Comparison of ENCODE assay signal across 9 cellular contexts in genomic region chr22:26590525-26590858, GRCh38. TPM values are rescaled to one million over a fixed set of nuclear protein-coding genes. Genes with fewer than 3 reads are reported as not detected.
DNase-seq lines count a peak whose midpoint lies in the region; ATAC-seq, FAIRE-seq and TF ChIP-seq lines count a peak whose summit lies in the region.
"Had no signal": no experiment of that assay in that cellular context is flagged by ENCODE, and none has a peak within 500 bp of the region (broad histone marks: within the 10 kb centered on the region; RNA-seq: fewer than 3 reads in every experiment).

No MANE protein-coding gene starts in this region.

- TF ChIP-seq CTCF in GM23338 (conservative IDR thresholded peaks at IDR 0.05; ENCODE audit: low read depth in 2 of 2) (no peak), fibroblast of villous mesenchyme (IDR thresholded peaks at IDR 0.05; ENCODE audit: insufficient read depth, low read depth, low read length) (no peak)

- no peak overlapping the region for H3K27ac ChIP-seq in GM23338 (ENCODE audit: low read depth)

- DNase-seq in GM23338 (ENCODE audit: low spot score) (no peak), T-helper 17 cell (no peak), fibroblast of villous mesenchyme (ENCODE audit: low read depth) (no peak), putamen (ENCODE audit: low spot score) (peak; percentile 15), H54 (ENCODE audit: insufficient read length, low spot score) (no peak), activated gamma-delta T cell treated with Interleukin-2 at 50 U/mL for 16 hours (no peak)

- no peaks in the 10 kb centered on the region for H3K9me3 ChIP-seq in T-helper 17 cell (ENCODE audit: control insufficient read depth, low read length, poor library complexity, severe bottlenecking)

- H3K27ac Mint-ChIP-seq in GM23338 (no peak overlapping the region), T-helper 17 cell (peak overlapping the region; percentile 81)

- peaks cover 42% of the 10 kb centered on the region for H3K79me2 ChIP-seq in GM23338 (replicated peaks; ENCODE audit: insufficient read depth)

- H4K20me1 ChIP-seq in GM23338 (replicated peaks; ENCODE audit: insufficient read depth), result peaks cover 29% of the 10 kb centered on the region

- H3K4me3 Mint-ChIP-seq in GM23338 (peak overlapping the region; percentile 76), T-helper 17 cell (peak overlapping the region; percentile 94)

- H3K4me3 ChIP-seq in GM23338 (peak overlapping the region; percentile 94), fibroblast of villous mesenchyme (ENCODE audit: low read depth, low read length) (peak overlapping the region; percentile 57)

- peaks cover 35% of the 10 kb centered on the region for H3K4me1 ChIP-seq in GM23338 (ENCODE audit: insufficient read depth)

- H3K27me3 ChIP-seq in GM23338 (ENCODE audit: insufficient read depth), result no peaks in the 10 kb centered on the region

- peak overlapping the region; percentile 76 for H3K4me2 ChIP-seq in GM23338

- H3K9me2 ChIP-seq in GM23338 (ENCODE audit: insufficient read depth), result no peaks in the 10 kb centered on the region

- FAIRE-seq in H54 (lab: Jason Lieb, UNC), result no peak
- FAIRE-seq: TTC549 had no signal

- no peak for ATAC-seq in GM23338
- no peak for ATAC-seq in T-helper 17 cell
- no peak for ATAC-seq in HG02970 (IDR thresholded peaks at IDR 0.05; ENCODE audit: low FRiP score, unreplicated experiment)
- ATAC-seq in HG03175 (IDR thresholded peaks at IDR 0.05; ENCODE audit: unreplicated experiment), result no peak

- H3K27me3 Mint-ChIP-seq in GM23338 (ENCODE audit: insufficient read depth, low read depth, poor library complexity) (peaks cover 13% of the 10 kb centered on the region), T-helper 17 cell (no peaks in the 10 kb centered on the region)

- peak overlapping the region; percentile 94; the same call in 1 of the 2 replicates for H2AFZ ChIP-seq in GM23338

- TF ChIP-seq POLR2A in H54 (IDR thresholded peaks at IDR 0.05; ENCODE audit: low read depth, low read length), result no peak

- no peaks in the 10 kb centered on the region; the same call in 2 of the 3 replicates for H3K9me3 Mint-ChIP-seq in GM23338

- H3F3A ChIP-seq in GM23338 (replicated peaks; ENCODE audit: low read depth), result no peaks in the 10 kb centered on the region; the same call in 1 of the 2 replicates

- peaks cover 3% of the 10 kb centered on the region; the same call in 1 of the 2 replicates for H3K36me3 ChIP-seq in GM23338 (ENCODE audit: insufficient read depth)

- H3K36me3 Mint-ChIP-seq in GM23338 (ENCODE audit: low read depth) (peaks cover 30% of the 10 kb centered on the region), T-helper 17 cell (ENCODE audit: low read depth) (no peaks in the 10 kb centered on the region)

- peaks cover 33% of the 10 kb centered on the region for H3K4me1 Mint-ChIP-seq in GM23338
- peaks cover 35% of the 10 kb centered on the region for H3K4me1 Mint-ChIP-seq in T-helper 17 cell

TF ChIP-seq in GM23338, 12 proteins besides CTCF, POLR2A, EP300 and RAD21 (continues in another document):
- TF ChIP-seq EZH2 (IDR thresholded peaks at IDR 0.05; ENCODE audit: low read depth, unreplicated experiment) (no peak), CREB1 (CRISPR knock-in tag; IDR thresholded peaks at IDR 0.05; ENCODE audit: low read depth) (no peak), REST (IDR thresholded peaks at IDR 0.05; ENCODE audit: unreplicated experiment) (no peak), ZNF462 (CRISPR knock-in tag; IDR thresholded peaks at IDR 0.05) (no peak), ZNF114 (CRISPR knock-in tag; IDR thresholded peaks at IDR 0.05) (no peak)

RNA-seq across cellular contexts. Expression of gene TPST2, which starts 0.6 kb away (rescaled TPM):
- total RNA-seq in GM23338 (2014; rRNA removed; shearing (Covaris generic)), result 106 and 127 TPM in 2 replicates
- polyA plus RNA-seq in GM23338 (2016; fragmentation: Nextera tagmentation; extraction: Ambion mirVana), result 37.9 and 43.1 TPM in 2 replicates
- 10 to 100 TPM; 18.2 to 40.7 TPM for total RNA-seq in T-helper 17 cell
- 25.0 and 33.2 TPM in 2 replicates for total RNA-seq in fibroblast of villous mesenchyme

RNA-seq across cellular contexts. Expression of gene CRYBB1, which starts 27.3 kb away (rescaled TPM):
- 1.6 and 2.4 TPM in 2 replicates for total RNA-seq in GM23338 (2014; rRNA removed; shearing (Covaris generic))
- 3.0 and 3.7 TPM in 2 replicates for polyA plus RNA-seq in GM23338 (2016; fragmentation: Nextera tagmentation; extraction: Ambion mirVana)
- total RNA-seq in T-helper 17 cell (not detected), fibroblast of villous mesenchyme (not detected in 2 replicates)

RNA-seq across cellular contexts. Expression of gene CRYBA4, which starts 31.3 kb away (rescaled TPM):
- total RNA-seq in GM23338 (2014; rRNA removed; shearing (Covaris generic)), result 1.7 TPM in 1 of 2 replicates, not detected in the other
- polyA plus RNA-seq in GM23338 (2016; fragmentation: Nextera tagmentation; extraction: Ambion mirVana), result 1.2 and 1.5 TPM in 2 replicates
- total RNA-seq in T-helper 17 cell, result not detected
- not detected in 2 replicates for total RNA-seq in fibroblast of villous mesenchyme
